ENCODE assay signal across 1 cellular context in genomic region chr19:42217522-42218442, GRCh38.
TF ChIP-seq lines count a peak whose summit lies in the region.

DEDD2 (minus strand) TSS chr19:42217677; CDS start chr19:42217007, 670 bp downstream.

TF ChIP-seq in A549, 52 proteins besides CTCF, POLR2A, EP300 and RAD21 (continued from another document):
- 0 out of 2 replicates have a peak, but pooled peaks have one; percentile 21 for TF ChIP-seq E2F6 (IDR thresholded peaks at IDR 0.05; ENCODE audit: borderline replicate concordance, low read depth)
- no peak for TF ChIP-seq HOXB13 (CRISPR knock-in tag; IDR thresholded peaks at IDR 0.05; ENCODE audit: low read depth)
- TF ChIP-seq BHLHE40 (IDR thresholded peaks at IDR 0.05; ENCODE audit: low read depth, low read length), result peak; percentile 47; the same call in 1 of the 2 replicates
- TF ChIP-seq MAX (IDR thresholded peaks at IDR 0.05), result peak; percentile 89
- TF ChIP-seq JUN (IDR thresholded peaks at IDR 0.05), result peak; percentile 57 to 73; a peak in 3 of 5 replicates
- peak; percentile 5 for TF ChIP-seq MAFK (IDR thresholded peaks at IDR 0.05; ENCODE audit: partially characterized antibody)
- TF ChIP-seq USF2 (IDR thresholded peaks at IDR 0.05), result peak; percentile 67
- TF ChIP-seq SREBF2 (IDR thresholded peaks at IDR 0.05), result no peak
- TF ChIP-seq NFE2L2 (conservative IDR thresholded peaks at IDR 0.05; ENCODE audit: low read length), result 0 out of 2 replicates have a peak, but pooled peaks have one; percentile 8
- TF ChIP-seq RFX5 (IDR thresholded peaks at IDR 0.05), result peak; percentile 66; the same call in 1 of the 2 replicates
TF ChIP-seq in A549: peak in this region for 15.
